ENCODE assay signal across 11 cellular contexts in the genomic region with DNA sequence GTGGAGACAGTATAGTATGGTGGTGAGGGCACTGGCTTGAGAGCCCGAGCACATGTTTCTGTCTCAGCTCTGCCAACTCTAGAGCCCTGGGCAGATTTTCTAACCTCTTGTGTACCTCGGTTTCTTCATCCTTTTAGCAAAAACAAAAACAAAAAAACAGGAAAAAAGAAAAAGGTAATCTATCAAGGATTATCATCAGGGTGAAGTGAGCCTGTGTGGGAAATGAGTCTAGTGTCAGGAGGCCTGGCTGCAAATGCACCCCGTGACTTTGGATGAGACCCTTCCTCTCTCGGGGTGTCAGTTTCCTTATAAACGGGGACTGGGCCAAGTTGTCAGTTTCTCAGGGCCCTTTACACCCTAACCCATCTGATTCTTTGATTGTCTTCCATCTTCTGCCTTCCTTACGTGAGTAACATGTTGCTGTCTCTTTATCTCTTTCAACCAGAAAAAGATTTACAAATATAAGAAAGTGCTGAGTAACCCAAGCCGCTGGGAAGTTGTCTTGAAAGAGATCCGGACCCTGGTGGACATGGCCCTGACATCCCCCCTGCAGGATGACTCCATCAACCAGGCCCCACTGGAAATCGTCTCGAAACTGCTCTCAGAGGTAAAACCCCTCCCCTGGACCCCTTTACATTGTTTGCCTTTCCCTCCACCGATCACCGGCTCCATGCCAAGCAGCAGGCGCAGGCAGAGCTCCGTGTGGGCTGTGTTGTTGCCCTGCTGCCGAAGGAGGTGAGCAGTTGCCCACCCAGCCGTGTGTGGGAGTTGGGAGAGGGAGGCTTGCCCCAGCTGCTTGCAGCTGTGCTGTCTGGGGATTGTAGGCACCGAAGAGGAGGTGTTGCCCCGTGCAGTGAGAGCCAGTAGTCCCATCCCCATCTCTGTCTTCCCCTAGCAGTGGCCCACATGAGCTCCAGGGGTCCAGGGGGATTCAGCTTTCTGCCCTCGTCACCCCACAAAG.
A peak's percentile ranks its signal among the peaks of the same experiment; 100 is the strongest.
DNase-seq lines count a peak whose midpoint lies in the region; ATAC-seq and TF ChIP-seq lines count a peak whose summit lies in the region.
"Had no signal": no experiment of that assay in that cellular context is flagged by ENCODE, and none has a peak within 500 bp of the region (broad histone marks: within the 10 kb centered on the region; RNA-seq: fewer than 3 reads in every experiment).

No MANE protein-coding gene starts in this region.

- H3K27me3 ChIP-seq in suprapubic skin, result no peaks in the 10 kb centered on the region

- CTCF ChIA-PET in activated CD4-positive, alpha-beta T cell treated with anti-CD3 and anti-CD28 coated beads for 36 hours (lab: Charles Lee), result no interaction called here
- CTCF ChIA-PET in activated CD4-positive, alpha-beta T cell treated with anti-CD3 and anti-CD28 coated beads, Interleukin-2, amount 10 ng/mL, durations not matched to agents 7 days and 5 days (lab: Charles Lee), result interaction anchor here (0.7 to 1.3 kb wide), 3 partner anchors 10 to 248 kb away, joined by 3 to 4 read pairs (median 4); no protein-coding TSS in a partner anchor

- TF ChIP-seq CTCF in glutamatergic neuron (IDR thresholded peaks at IDR 0.05; ENCODE audit: partially characterized antibody, unreplicated experiment) (no peak), suprapubic skin (IDR thresholded peaks at IDR 0.05) (no peak), mucosa of descending colon (IDR thresholded peaks at IDR 0.05) (no peak)

- peak overlapping the region; percentile 23 for H3K27ac ChIP-seq in suprapubic skin
- H3K27ac ChIP-seq: GM23248 had no signal

- 83% methylated on average over 17 of the region's 19 CpGs for WGBS in suprapubic skin

- DNase-seq in activated CD4-positive, alpha-beta T cell treated with anti-CD3 and anti-CD28 coated beads for 36 hours, result no peak
- DNase-seq in activated CD4-positive, alpha-beta T cell treated with anti-CD3 and anti-CD28 coated beads, Interleukin-2, amount 10 ng/mL, durations not matched to agents 7 days and 5 days, result no peak
- peak; percentile 53 for DNase-seq in NCI-H748 treated with DMSO at 0.1 percent for 48 hours (lab: John Stamatoyannopoulos, UW)
- no peak for DNase-seq in glutamatergic neuron
- no peak for DNase-seq in suprapubic skin (ENCODE audit: low spot score in 2 of 2)
- DNase-seq in mucosa of descending colon, result no peak
- no peak for DNase-seq in AG08396 (ENCODE audit: low spot score)
- DNase-seq: ACHN; activated CD4-positive, CD25-positive, alpha-beta regulatory T cell; GM23248 had no signal

- POLR2A ChIA-PET in activated CD4-positive, alpha-beta T cell treated with anti-CD3 and anti-CD28 coated beads for 36 hours (lab: Charles Lee), result no interaction called here
- POLR2A ChIA-PET in activated CD4-positive, alpha-beta T cell treated with anti-CD3 and anti-CD28 coated beads, Interleukin-2, amount 10 ng/mL, durations not matched to agents 7 days and 5 days (lab: Charles Lee), result no interaction called here

- H3K4me1 Mint-ChIP-seq in activated CD4-positive, alpha-beta T cell treated with anti-CD3 and anti-CD28 coated beads for 36 hours, result no peaks in the 10 kb centered on the region
- no peaks in the 10 kb centered on the region for H3K4me1 Mint-ChIP-seq in activated CD4-positive, alpha-beta T cell treated with anti-CD3 and anti-CD28 coated beads, Interleukin-2, amount 10 ng/mL, durations not matched to agents 7 days and 5 days
- H3K4me1 Mint-ChIP-seq in glutamatergic neuron (ENCODE audit: low read depth, unreplicated experiment), result peaks cover 47% of the 10 kb centered on the region

- peaks cover 34% of the 10 kb centered on the region for H3K36me3 ChIP-seq in suprapubic skin
- H3K36me3 ChIP-seq in mucosa of descending colon (ENCODE audit: low read depth), result peaks cover 3% of the 10 kb centered on the region

- peak overlapping the region; percentile 2 for H3K27ac Mint-ChIP-seq in activated CD4-positive, alpha-beta T cell treated with anti-CD3 and anti-CD28 coated beads for 36 hours
- no peak overlapping the region for H3K27ac Mint-ChIP-seq in activated CD4-positive, alpha-beta T cell treated with anti-CD3 and anti-CD28 coated beads, Interleukin-2, amount 10 ng/mL, durations not matched to agents 7 days and 5 days
- peak overlapping the region; percentile 80 for H3K27ac Mint-ChIP-seq in glutamatergic neuron (ENCODE audit: unreplicated experiment)

- H3K9me3 Mint-ChIP-seq in activated CD4-positive, alpha-beta T cell treated with anti-CD3 and anti-CD28 coated beads for 36 hours (ENCODE audit: low read depth), result no peaks in the 10 kb centered on the region
- no peaks in the 10 kb centered on the region for H3K9me3 Mint-ChIP-seq in activated CD4-positive, alpha-beta T cell treated with anti-CD3 and anti-CD28 coated beads, Interleukin-2, amount 10 ng/mL, durations not matched to agents 7 days and 5 days
- peaks cover 11% of the 10 kb centered on the region for H3K9me3 Mint-ChIP-seq in glutamatergic neuron (ENCODE audit: unreplicated experiment)

- no peak for TF ChIP-seq EP300 in suprapubic skin (IDR thresholded peaks at IDR 0.05)

- H3K4me3 ChIP-seq in suprapubic skin (no peak overlapping the region), mucosa of descending colon (no peak overlapping the region)
- H3K4me3 ChIP-seq: GM23248 had no signal

- peaks cover 6% of the 10 kb centered on the region for H3K36me3 Mint-ChIP-seq in activated CD4-positive, alpha-beta T cell treated with anti-CD3 and anti-CD28 coated beads for 36 hours (ENCODE audit: low read depth)
- H3K36me3 Mint-ChIP-seq in activated CD4-positive, alpha-beta T cell treated with anti-CD3 and anti-CD28 coated beads, Interleukin-2, amount 10 ng/mL, durations not matched to agents 7 days and 5 days (ENCODE audit: low read depth), result peaks cover 9% of the 10 kb centered on the region
- no peaks in the 10 kb centered on the region for H3K36me3 Mint-ChIP-seq in glutamatergic neuron (ENCODE audit: unreplicated experiment)

- H3K27me3 Mint-ChIP-seq in activated CD4-positive, alpha-beta T cell treated with anti-CD3 and anti-CD28 coated beads for 36 hours, result no peaks in the 10 kb centered on the region
- no peaks in the 10 kb centered on the region for H3K27me3 Mint-ChIP-seq in activated CD4-positive, alpha-beta T cell treated with anti-CD3 and anti-CD28 coated beads, Interleukin-2, amount 10 ng/mL, durations not matched to agents 7 days and 5 days
- peaks cover 10% of the 10 kb centered on the region for H3K27me3 Mint-ChIP-seq in glutamatergic neuron (ENCODE audit: unreplicated experiment)

- no peak overlapping the region for H3K4me3 Mint-ChIP-seq in activated CD4-positive, alpha-beta T cell treated with anti-CD3 and anti-CD28 coated beads for 36 hours
- no peak overlapping the region for H3K4me3 Mint-ChIP-seq in activated CD4-positive, alpha-beta T cell treated with anti-CD3 and anti-CD28 coated beads, Interleukin-2, amount 10 ng/mL, durations not matched to agents 7 days and 5 days
- peak overlapping the region; percentile 30 for H3K4me3 Mint-ChIP-seq in glutamatergic neuron (ENCODE audit: unreplicated experiment)

- TF ChIP-seq POLR2A in suprapubic skin (IDR thresholded peaks at IDR 0.05), result no peak

- ATAC-seq in activated CD4-positive, alpha-beta T cell treated with anti-CD3 and anti-CD28 coated beads for 36 hours, result no peak
- ATAC-seq in mucosa of descending colon (no peak), GM18502 (IDR thresholded peaks at IDR 0.05; ENCODE audit: poor library complexity, unreplicated experiment) (no peak)

- H3K9me3 ChIP-seq in suprapubic skin (no peaks in the 10 kb centered on the region), mucosa of descending colon (no peaks in the 10 kb centered on the region)

- intact Hi-C loops in activated CD4-positive, alpha-beta T cell treated with anti-CD3 and anti-CD28 coated beads for 36 hours (cut with DNase I, micrococcal nuclease), result no loop called here
- intact Hi-C loops in mucosa of descending colon (cut with DNase I, micrococcal nuclease), result no loop called here

- peaks cover 15% of the 10 kb centered on the region for H3K4me1 ChIP-seq in suprapubic skin
- peaks cover 2% of the 10 kb centered on the region for H3K4me1 ChIP-seq in mucosa of descending colon (ENCODE audit: low read depth)
